In the genomic region with DNA sequence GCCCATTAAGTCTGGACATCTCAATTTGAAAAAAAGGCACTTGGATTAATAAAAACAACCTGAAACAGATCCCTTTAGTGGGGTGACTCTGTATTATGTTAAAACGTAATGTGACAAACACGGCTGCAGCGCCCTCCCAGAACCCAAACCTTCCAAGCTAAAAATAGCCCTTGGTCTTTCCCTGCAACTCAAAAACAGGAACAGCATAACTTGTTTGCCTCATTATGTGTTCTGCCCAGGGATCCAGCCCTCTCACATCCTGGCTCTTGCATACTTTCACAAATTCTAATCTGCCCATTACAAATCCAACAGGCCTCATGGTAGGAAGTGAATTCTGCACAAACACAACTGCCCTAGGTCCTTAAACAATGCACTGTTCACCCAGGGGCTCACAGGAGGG, we compare ENCODE assay signal across 11 cellular contexts.
DNase-seq lines count a peak whose midpoint lies in the region; ATAC-seq and TF ChIP-seq lines count a peak whose summit lies in the region.
"Had no signal": no experiment of that assay in that cellular context is flagged by ENCODE, and none has a peak within 500 bp of the region (broad histone marks: within the 10 kb centered on the region; RNA-seq: fewer than 3 reads in every experiment).

No MANE protein-coding gene starts in this region.

- no peak overlapping the region for H3K9ac ChIP-seq in IMR-90 (ENCODE audit: low read depth, low read length)
- H3K9ac ChIP-seq in skeletal muscle satellite cell (ENCODE audit: low read depth, low read length), result peak overlapping the region; percentile 17

- no peak overlapping the region for H2AK5ac ChIP-seq in IMR-90 (ENCODE audit: low read depth, low read length)

- no peak overlapping the region for H4K91ac ChIP-seq in IMR-90 (ENCODE audit: insufficient read depth, low read depth, low read length)

- ATAC-seq in IMR-90 (ENCODE audit: low read depth), result peak; percentile 37

- in situ Hi-C loops in IMR-90 (cut with MboI; ENCODE audit: low sequenced_read_pairs), result no loop called here

- H3K27ac ChIP-seq in IMR-90 (ENCODE audit: insufficient read depth, low read length), result no peak overlapping the region

- H3K9me3 ChIP-seq in IMR-90 (ENCODE audit: control insufficient read depth, insufficient read depth, low read length), result no peaks in the 10 kb centered on the region
- no peaks in the 10 kb centered on the region for H3K9me3 ChIP-seq in skeletal muscle satellite cell (replicated peaks; ENCODE audit: low read length)

- H3K9me1 ChIP-seq in IMR-90 (ENCODE audit: insufficient read depth, low read length), result no peaks in the 10 kb centered on the region

- no peak overlapping the region for H4K8ac ChIP-seq in IMR-90 (ENCODE audit: low read depth in 2 of 2, low read length in 2 of 2)

- H3K23ac ChIP-seq in IMR-90 (ENCODE audit: low read depth, low read length), result no peak overlapping the region

- H2BK120ac ChIP-seq in IMR-90 (ENCODE audit: low read depth, low read length), result no peak overlapping the region

- no peaks in the 10 kb centered on the region; the same call in 1 of the 2 replicates for H3K27me3 ChIP-seq in IMR-90 (ENCODE audit: control insufficient read depth, insufficient read depth, low read length)
- no peaks in the 10 kb centered on the region for H3K27me3 ChIP-seq in skeletal muscle satellite cell (ENCODE audit: control insufficient read depth, insufficient read depth, low read length)

- POLR2A ChIA-PET in IMR-90 (lab: Charles Lee; ENCODE audit: unreplicated experiment), result no interaction called here

- H2BK15ac ChIP-seq in IMR-90 (ENCODE audit: low read depth, low read length), result no peak overlapping the region

- H3K56ac ChIP-seq in IMR-90 (ENCODE audit: extremely low read depth, insufficient read depth, low read length), result no peak overlapping the region

- no peak overlapping the region for H3K18ac ChIP-seq in IMR-90 (ENCODE audit: low read depth, low read length)

- DNase-seq in IMR-90 (peak; percentile 45), cardiac fibroblast (ENCODE audit: low read depth in 2 of 2) (peak; percentile 61 to 86), hepatic stellate cell (ENCODE audit: low spot score) (peak; percentile 33), SIG-M5 (lab: John Stamatoyannopoulos, UW) (no peak), OCI-M1 (lab: John Stamatoyannopoulos, UW) (no peak), GM20000 (ENCODE audit: low spot score) (no peak)
- no peak for DNase-seq in activated CD4-positive, alpha-beta T cell treated with anti-CD3 and anti-CD28 coated beads for 48 hours
- DNase-seq: effector CD8-positive, alpha-beta T cell; NCI-H2171 treated with DMSO at 0.1 percent for 48 hours; stimulated activated CD4-positive, alpha-beta T cell treated with anti-CD3 and anti-CD28 coated beads, Interleukin-4, amount 100 ng/mL, for 24 hours had no signal

- H3K36me3 ChIP-seq in IMR-90 (ENCODE audit: control insufficient read depth, insufficient read depth, low read length), result no peaks in the 10 kb centered on the region
- no peaks in the 10 kb centered on the region for H3K36me3 ChIP-seq in skeletal muscle satellite cell (ENCODE audit: insufficient read depth, low read length)

- H2BK20ac ChIP-seq in IMR-90 (ENCODE audit: low read depth, low read length), result no peak overlapping the region

- H3K4me3 ChIP-seq in IMR-90 (ENCODE audit: insufficient read depth, low read depth, low read length) (no peak overlapping the region), cardiac fibroblast (replicated peaks in 1 of 2; ENCODE audit: low read depth in 2 of 2, low read length in 2 of 2) (no peak overlapping the region), skeletal muscle satellite cell (ENCODE audit: low read length) (no peak overlapping the region)

- H2AFZ ChIP-seq in IMR-90 (replicated peaks; ENCODE audit: low read length, poor library complexity), result no peak overlapping the region

- H3K79me1 ChIP-seq in IMR-90 (ENCODE audit: low read depth in 1 of 2, low read length in 2 of 2), result no peaks in the 10 kb centered on the region

- dilution Hi-C loops in IMR-90 (cut with HindIII; ENCODE audit: low sequenced_read_pairs, unreplicated experiment), result no loop called here

- no peak for TF ChIP-seq POLR2A in IMR-90 (IDR thresholded peaks at IDR 0.05; ENCODE audit: low read depth, low read length)

- no CpG with 5 or more reads among the region's 3 CpGs for WGBS in IMR-90 (ENCODE audit: extremely low coverage in 2 of 2, insufficient read length in 1 of 2), 2 experiments

- no peak for TF ChIP-seq CTCF in IMR-90 (conservative IDR thresholded peaks at IDR 0.05; ENCODE audit: low read depth, low read length)
- TF ChIP-seq CTCF in cardiac fibroblast (IDR thresholded peaks at IDR 0.05; ENCODE audit: low read depth, low read length), result no peak
- TF ChIP-seq CTCF in GM20000 (IDR thresholded peaks at IDR 0.05; ENCODE audit: extremely low read depth, missing control alignments), result no peak

- CTCF ChIA-PET in IMR-90 (lab: Yijun Ruan, JAX), result interaction anchor here (0.6 kb wide), 1 partner anchor 9 kb away, joined by 3 read pairs; no protein-coding TSS in a partner anchor

- no peak overlapping the region for H4K5ac ChIP-seq in IMR-90 (ENCODE audit: low read depth, low read length)

- TF ChIP-seq RAD21 in IMR-90 (IDR thresholded peaks at IDR 0.05; ENCODE audit: low read length), result no peak

- no TSS peak for BruUV-seq in IMR-90 (replicated peaks; lab: Mats Ljungman, UMichigan)

- H3K14ac ChIP-seq in IMR-90 (replicated peaks; ENCODE audit: low read depth, low read length), result no peak overlapping the region

- H2AK9ac ChIP-seq in IMR-90 (replicated peaks; ENCODE audit: low read depth, low read length, poor library complexity), result no peak overlapping the region

- H4K20me1 ChIP-seq in IMR-90 (ENCODE audit: insufficient read depth, low read length), result no peaks in the 10 kb centered on the region

- no peak overlapping the region for H3K4me2 ChIP-seq in IMR-90 (ENCODE audit: low read depth, low read length)
- H3K4me2 ChIP-seq in skeletal muscle satellite cell (ENCODE audit: low read length), result no peak overlapping the region

- H3K4ac ChIP-seq in IMR-90 (ENCODE audit: low read depth, low read length), result no peak overlapping the region

- H2BK5ac ChIP-seq in IMR-90 (ENCODE audit: low read depth, low read length, poor library complexity, severe bottlenecking), result no peak overlapping the region

- intact Hi-C loops in IMR-90 (cut with micrococcal nuclease), result no loop called here

- H3K4me1 ChIP-seq in IMR-90 (ENCODE audit: control insufficient read depth, insufficient read depth, low read length) (peaks cover 1% of the 10 kb centered on the region; the same call in 1 of the 2 replicates), skeletal muscle satellite cell (ENCODE audit: control insufficient read depth, insufficient read depth, low read length) (peaks cover 18% of the 10 kb centered on the region)

TF ChIP-seq in IMR-90, 13 proteins besides CTCF, POLR2A, EP300 and RAD21:
- TF ChIP-seq CHD1 (IDR thresholded peaks at IDR 0.05; ENCODE audit: low read depth, low read length) (no peak), CEBPB (IDR thresholded peaks at IDR 0.05; ENCODE audit: low read depth, low read length) (no peak), RFX5 (IDR thresholded peaks at IDR 0.05; ENCODE audit: low read depth, low read length) (no peak), MAZ (IDR thresholded peaks at IDR 0.05; ENCODE audit: borderline replicate concordance, low read depth, low read length) (no peak), BHLHE40 (IDR thresholded peaks at IDR 0.05; ENCODE audit: low read depth, low read length) (no peak), RCOR1 (IDR thresholded peaks at IDR 0.05; ENCODE audit: insufficient replicate concordance, low read length) (no peak), FOS (IDR thresholded peaks at IDR 0.05; ENCODE audit: low read depth, low read length) (no peak)
TF ChIP-seq in IMR-90: peak in this region for 0.

Comparison
In these comparisons a context has a peak if more than half of its experiments do, and no peak if none do; other contexts are left out.
1. DNase-seq: peak in IMR-90 (single experiment), cardiac fibroblast (2 of 2) and hepatic stellate cell (single experiment); none in SIG-M5 (single experiment), activated CD4-positive, alpha-beta T cell treated with anti-CD3 and anti-CD28 coated beads for 48 hours (single experiment), OCI-M1 (single experiment) and GM20000 (single experiment).